Comparison of ENCODE assay signal across 8 cellular contexts in the genomic region with DNA sequence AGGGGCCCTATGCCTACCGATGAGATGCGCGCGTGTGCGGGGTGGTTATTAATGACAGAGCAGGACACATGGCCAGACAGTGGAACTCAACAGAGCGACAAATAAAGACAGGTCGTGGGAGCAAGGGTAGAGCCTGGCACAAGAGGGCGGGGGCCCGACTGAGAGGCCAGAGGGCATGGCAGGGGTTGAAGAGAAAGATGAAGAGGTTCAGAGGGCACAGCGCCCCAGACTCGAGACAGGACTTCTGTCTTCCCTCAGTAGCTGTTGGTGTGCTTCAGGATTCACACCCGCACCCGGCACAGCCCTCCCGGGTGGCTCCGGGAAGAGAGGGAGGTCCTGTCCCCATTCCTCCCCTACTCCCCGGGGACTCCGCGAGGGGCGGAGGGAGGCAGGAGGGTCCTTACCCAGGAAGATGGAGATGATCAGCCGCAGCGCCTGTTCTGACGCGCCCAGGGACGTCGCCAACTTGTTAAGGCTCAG. TPM values are rescaled to one million over a fixed set of nuclear protein-coding genes. Genes with fewer than 3 reads are reported as not detected.
DNase-seq lines count a peak whose midpoint lies in the region; ATAC-seq and TF ChIP-seq lines count a peak whose summit lies in the region.

No MANE protein-coding gene starts in this region.

- H2AFZ ChIP-seq in trophoblast cell (ENCODE audit: insufficient read depth, low read length, poor library complexity) = peak overlapping the region; percentile 59

- peak overlapping the region; percentile 27 for H2BK120ac ChIP-seq in trophoblast cell (ENCODE audit: insufficient read depth, low read length, poor library complexity)

- peak overlapping the region; percentile 93 for H3K27ac Mint-ChIP-seq in T-helper 17 cell

- peaks cover 9% of the 10 kb centered on the region for H3K36me3 Mint-ChIP-seq in T-helper 17 cell (ENCODE audit: low read depth)

- TF ChIP-seq CTCF in BE2C (IDR thresholded peaks at IDR 0.05; ENCODE audit: low read depth, low read length) (no peak), fibroblast of the aortic adventitia (IDR thresholded peaks at IDR 0.05; ENCODE audit: insufficient read depth, low read length) (no peak)

- H2BK12ac ChIP-seq in trophoblast cell (ENCODE audit: low read length) = no peak overlapping the region

- DNase-seq in BE2C (peak; percentile 85), T-helper 17 cell (no peak), fibroblast of the aortic adventitia (ENCODE audit: low read depth) (no peak), trophoblast cell (peak in 1 of 2 donors; percentile 24), NK-92 (lab: John Stamatoyannopoulos, UW; ENCODE audit: unreplicated experiment) (no peak), NCI-H2029 (lab: John Stamatoyannopoulos, UW) (no peak)

- H3K23ac ChIP-seq in trophoblast cell (ENCODE audit: low read length) = no peak overlapping the region

- no CpG with 5 or more reads among the region's 25 CpGs for WGBS in trophoblast cell (ENCODE audit: extremely low coverage, insufficient coverage, insufficient read length)

- H2AK5ac ChIP-seq in trophoblast cell (ENCODE audit: low read length) = no peak overlapping the region

- ATAC-seq in GM18868 (IDR thresholded peaks at IDR 0.05; ENCODE audit: unreplicated experiment) = peak; percentile 14
- peak; percentile 28 for ATAC-seq in HG03460 (IDR thresholded peaks at IDR 0.05; ENCODE audit: unreplicated experiment)
- ATAC-seq in T-helper 17 cell = peak; percentile 5

- no peak overlapping the region for H4K12ac ChIP-seq in trophoblast cell (ENCODE audit: low read depth, low read length)

- peaks cover 5% of the 10 kb centered on the region for H3K79me1 ChIP-seq in trophoblast cell (ENCODE audit: low read length)

- H3K4me3 Mint-ChIP-seq in T-helper 17 cell = peak overlapping the region; percentile 99

- H3K14ac ChIP-seq in trophoblast cell (ENCODE audit: low read length) = no peak overlapping the region

- H3K4me2 ChIP-seq in trophoblast cell (ENCODE audit: low read length) = peak overlapping the region; percentile 77

- H3K27me3 ChIP-seq in BE2C (no peaks in the 10 kb centered on the region), trophoblast cell (ENCODE audit: insufficient read depth, low read length) (no peaks in the 10 kb centered on the region)

- no peaks in the 10 kb centered on the region for H3K27me3 Mint-ChIP-seq in T-helper 17 cell

- peak overlapping the region; percentile 40 for H3K18ac ChIP-seq in trophoblast cell (ENCODE audit: low read length)

- H3K4me1 Mint-ChIP-seq in T-helper 17 cell = peaks cover 32% of the 10 kb centered on the region

- H4K91ac ChIP-seq in trophoblast cell (ENCODE audit: low read depth, low read length) = no peak overlapping the region

- H3K9me3 ChIP-seq in BE2C (no peaks in the 10 kb centered on the region), T-helper 17 cell (ENCODE audit: control insufficient read depth, low read length, poor library complexity, severe bottlenecking) (no peaks in the 10 kb centered on the region), trophoblast cell (ENCODE audit: insufficient read depth, low read depth, low read length) (no peaks in the 10 kb centered on the region)

- no peaks in the 10 kb centered on the region for H3K79me2 ChIP-seq in trophoblast cell (ENCODE audit: control insufficient read depth, insufficient read depth, low read length, poor library complexity)

- peak overlapping the region; percentile 92 for H3K4me3 ChIP-seq in BE2C (ENCODE audit: low read depth, low read length)
- H3K4me3 ChIP-seq in fibroblast of the aortic adventitia (ENCODE audit: low read depth, low read length) = peak overlapping the region; percentile 87
- H3K4me3 ChIP-seq in trophoblast cell (ENCODE audit: low read depth, low read length) = peak overlapping the region; percentile 87

- H3K4me1 ChIP-seq in BE2C (peaks cover 3% of the 10 kb centered on the region; the same call in 1 of the 2 replicates), trophoblast cell (ENCODE audit: control insufficient read depth in 1 of 2, insufficient read depth in 2 of 2, low read length in 2 of 2) (peaks cover 2 to 6% of the 10 kb centered on the region in 2 experiments)

- peak overlapping the region; percentile 28 for H2BK5ac ChIP-seq in trophoblast cell (ENCODE audit: low read depth, low read length, poor library complexity)

- H3K9ac ChIP-seq in trophoblast cell (ENCODE audit: low read length) = peak overlapping the region; percentile 55

- no peak overlapping the region for H3K27ac ChIP-seq in trophoblast cell (ENCODE audit: low read depth, low read length)

- no peak overlapping the region for H3K4ac ChIP-seq in trophoblast cell (ENCODE audit: low read depth, low read length)

- H4K8ac ChIP-seq in trophoblast cell (ENCODE audit: low read depth, low read length) = peak overlapping the region; percentile 57

- 0 out of 2 replicates have a peak, but pooled peaks cover 2% of the 10 kb centered on the region for H3K36me3 ChIP-seq in BE2C
- H3K36me3 ChIP-seq in trophoblast cell (ENCODE audit: control insufficient read depth in 1 of 2, insufficient read depth in 2 of 2, low read length in 2 of 2) = peaks cover 3 to 5% of the 10 kb centered on the region in 2 experiments

RNA-seq across cellular contexts. Expression of gene LPCAT3, which starts 0.4 kb away (rescaled TPM):
- 29.9 TPM for polyA plus RNA-seq in BE2C (2012; ENCODE audit: insufficient read depth, insufficient read length, low read depth)
- total RNA-seq in T-helper 17 cell (10 to 100 TPM; 34.3 to 45.2 TPM), fibroblast of the aortic adventitia (ENCODE audit: low replicate concordance) (5.7 and 10.6 TPM in 2 replicates)
- polyA plus RNA-seq in trophoblast cell (2013) = 38.1 and 38.8 TPM in 2 replicates

RNA-seq across cellular contexts. Expression of gene C1S, which starts 42.6 kb away (rescaled TPM):
- polyA plus RNA-seq in BE2C (2012; ENCODE audit: insufficient read depth, insufficient read length, low read depth) = 6.8 TPM
- total RNA-seq in T-helper 17 cell (1 to 10 TPM; 2.9 to 3.0 TPM), fibroblast of the aortic adventitia (ENCODE audit: low replicate concordance) (516 and 790 TPM in 2 replicates)
- 1.5 TPM in 2 replicates for polyA plus RNA-seq in trophoblast cell (2013)

RNA-seq across cellular contexts. Expression of gene EMG1, which starts 47.2 kb away (rescaled TPM):
- 143 TPM for polyA plus RNA-seq in BE2C (2012; ENCODE audit: insufficient read depth, insufficient read length, low read depth)
- total RNA-seq in T-helper 17 cell (10 to 100 TPM; 36.2 to 36.9 TPM), fibroblast of the aortic adventitia (ENCODE audit: low replicate concordance) (26.0 and 26.8 TPM in 2 replicates)
- polyA plus RNA-seq in trophoblast cell (2013) = 38.4 and 42.9 TPM in 2 replicates

RNA-seq across cellular contexts. Expression of gene PHB2, which starts 47.4 kb away (rescaled TPM):
- polyA plus RNA-seq in BE2C (2012; ENCODE audit: insufficient read depth, insufficient read length, low read depth) = 577 TPM
- 100 to 1,000 TPM; 145 to 150 TPM for total RNA-seq in T-helper 17 cell
- 71.5 and 181 TPM in 2 replicates for total RNA-seq in fibroblast of the aortic adventitia (ENCODE audit: low replicate concordance)
- 259 and 271 TPM in 2 replicates for polyA plus RNA-seq in trophoblast cell (2013)

Comparison
In these comparisons a context has a peak if more than half of its experiments do, and no peak if none do; other contexts are left out.
1. RNA of gene C1S, which starts 42.6 kb away (total RNA-seq): 516 to 790 TPM in fibroblast of the aortic adventitia; 2.9 to 3.0 TPM in T-helper 17 cell; every median in the first group is over 100 times any median in the second.
2. Peak in every context shown above with its lines, with median percentiles within 50 percentile points of each other: H3K4me3 ChIP-seq and ATAC-seq.